ENCODE assay signal across 1 cellular context in the genomic region with DNA sequence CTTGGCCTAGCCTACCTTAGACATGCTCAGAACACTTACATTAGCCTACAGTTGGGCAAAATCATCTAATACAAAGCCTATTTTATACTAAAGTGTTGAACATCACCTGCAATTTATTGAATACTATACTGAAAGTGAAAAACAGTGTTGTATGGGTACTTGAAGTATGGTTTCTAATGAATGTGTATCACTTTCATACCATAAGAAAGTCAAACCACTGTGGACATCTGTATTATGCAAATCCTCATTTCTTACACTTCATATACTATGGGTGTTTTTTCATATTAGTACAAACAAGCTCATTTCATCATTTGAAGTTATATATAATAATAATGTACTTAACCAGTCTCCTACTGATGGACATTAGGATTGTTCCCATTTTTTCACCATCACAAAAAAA.
TF ChIP-seq lines count a peak whose summit lies in the region.

No MANE protein-coding gene starts in this region.

TF ChIP-seq in GM12878, 131 proteins besides CTCF, POLR2A, EP300 and RAD21:
- TF ChIP-seq BMI1 (IDR thresholded peaks at IDR 0.05; ENCODE audit: borderline replicate concordance) (no peak), STAT1 (conservative IDR thresholded peaks at IDR 0.05) (no peak), GATAD2B (conservative IDR thresholded peaks at IDR 0.05; ENCODE audit: low read depth) (no peak), YBX1 (IDR thresholded peaks at IDR 0.05) (no peak), ZZZ3 (IDR thresholded peaks at IDR 0.05; ENCODE audit: control insufficient read depth, insufficient read length, low read depth) (no peak)
TF ChIP-seq in GM12878: peak in this region for 0.
